ENCODE assay signal across 21 cellular contexts in the genomic region with DNA sequence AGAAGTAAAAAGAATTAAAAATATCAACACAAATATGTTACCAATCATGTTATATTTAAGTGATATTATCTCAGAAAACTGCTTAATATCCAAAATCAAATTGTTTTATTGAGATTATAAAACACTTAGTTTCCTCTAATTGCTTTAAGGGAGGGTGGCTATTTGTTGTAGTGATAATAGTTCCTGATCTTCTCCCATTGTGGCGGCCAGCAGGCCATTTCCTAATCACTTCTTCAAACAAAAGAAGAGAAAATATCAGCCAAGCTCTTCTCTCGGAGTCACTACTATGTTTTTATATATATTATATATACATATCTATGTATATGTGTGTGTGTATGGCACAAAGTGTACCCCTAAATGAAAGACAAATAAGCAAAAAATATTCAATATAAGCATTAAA.
"Had no signal": no experiment of that assay in that cellular context is flagged by ENCODE, and none has a peak within 500 bp of the region (broad histone marks: within the 10 kb centered on the region; RNA-seq: fewer than 3 reads in every experiment).

No MANE protein-coding gene starts in this region.

- ATAC-seq: activated CD4-positive, CD25-positive, alpha-beta regulatory T cell treated with anti-CD3 and anti-CD28 coated beads, Interleukin-2, amount 50 U/mL, for 24 hours; esophagus mucosa; gastrocnemius medialis; naive thymus-derived CD4-positive, alpha-beta T cell; stimulated activated memory B cell treated with anti-CD40 and anti-IgM and Interleukin-4, amounts not matched to agents 10 μg/mL and 1 μg/mL and 100 μg/mL, for 72 hours had no signal

- H3K4me1 Mint-ChIP-seq: stimulated activated memory B cell treated with anti-CD40 and anti-IgM and Interleukin-4, amounts not matched to agents 10 μg/mL and 1 μg/mL and 100 μg/mL, for 72 hours had no signal

- H3K9me3 ChIP-seq: breast epithelium, gastrocnemius medialis, sigmoid colon, thoracic aorta, upper lobe of left lung had no signal

- DNase-seq: activated CD4-positive, alpha-beta T cell treated with anti-CD3 and anti-CD28 coated beads, Interleukin-2, amount 50 U/mL, for 1 hour; activated CD8-positive, alpha-beta memory T cell treated with anti-CD3 and anti-CD28 coated beads for 24 hours; activated CD8-positive, alpha-beta memory T cell treated with anti-CD3 and anti-CD28 coated beads, Interleukin-2, amount 50 U/mL, for 48 hours; activated effector memory CD4-positive, alpha-beta T cell treated with Interleukin-2 at 50 U/mL for 16 hours; activated naive CD4-positive, alpha-beta T cell treated with anti-CD3 and anti-CD28 coated beads, Interleukin-2, amount 50 U/mL, for 16 hours; activated T-cell treated with anti-CD3 and anti-CD28 coated beads, Interleukin-2, amount 50 U/mL, for 48 hours; gastrocnemius medialis; head of caudate nucleus; mesenchymal stem cell; naive thymus-derived CD4-positive, alpha-beta T cell; sigmoid colon; stimulated activated CD4-positive, alpha-beta T cell treated with anti-CD3 and anti-CD28 coated beads, Interleukin-4, amount 100 ng/mL, for 24 hours had no signal

- H3K4me3 Mint-ChIP-seq: naive thymus-derived CD4-positive, alpha-beta T cell; stimulated activated memory B cell treated with anti-CD40 and anti-IgM and Interleukin-4, amounts not matched to agents 10 μg/mL and 1 μg/mL and 100 μg/mL, for 72 hours; T-helper 1 cell treated with Interleukin-12 subunit alpha and Interleukin-12 subunit beta and Interleukin-4 antibody, amounts not matched to agents 30 μg/mL and 1 μg/mL, for 36 hours had no signal

- H3K27ac ChIP-seq: breast epithelium, coronary artery, gastrocnemius medialis, parathyroid adenoma, sigmoid colon, thoracic aorta, upper lobe of left lung had no signal

- H3K4me3 ChIP-seq: breast epithelium, coronary artery, gastrocnemius medialis, sigmoid colon, thoracic aorta, upper lobe of left lung had no signal

- H3K36me3 ChIP-seq: breast epithelium had no signal

- H3K27me3 ChIP-seq: breast epithelium, gastrocnemius medialis, sigmoid colon, upper lobe of left lung had no signal

- H3K27ac Mint-ChIP-seq: naive thymus-derived CD4-positive, alpha-beta T cell; stimulated activated memory B cell treated with anti-CD40 and anti-IgM and Interleukin-4, amounts not matched to agents 10 μg/mL and 1 μg/mL and 100 μg/mL, for 72 hours; T-helper 1 cell treated with Interleukin-12 subunit alpha and Interleukin-12 subunit beta and Interleukin-4 antibody, amounts not matched to agents 30 μg/mL and 1 μg/mL, for 36 hours had no signal

- H3K27me3 Mint-ChIP-seq: naive thymus-derived CD4-positive, alpha-beta T cell; stimulated activated memory B cell treated with anti-CD40 and anti-IgM and Interleukin-4, amounts not matched to agents 10 μg/mL and 1 μg/mL and 100 μg/mL, for 72 hours had no signal

- H3K4me1 ChIP-seq: breast epithelium, gastrocnemius medialis, parathyroid adenoma, sigmoid colon, upper lobe of left lung had no signal

- H3K9me3 Mint-ChIP-seq: naive thymus-derived CD4-positive, alpha-beta T cell; stimulated activated memory B cell treated with anti-CD40 and anti-IgM and Interleukin-4, amounts not matched to agents 10 μg/mL and 1 μg/mL and 100 μg/mL, for 72 hours; T-helper 1 cell treated with Interleukin-12 subunit alpha and Interleukin-12 subunit beta and Interleukin-4 antibody, amounts not matched to agents 30 μg/mL and 1 μg/mL, for 36 hours had no signal

- H3K9ac ChIP-seq: parathyroid adenoma had no signal
